18 cellular contexts compared by ENCODE assay signal in genomic region chr15:69391046-69391757, GRCh38. TPM values are rescaled to one million over a fixed set of nuclear protein-coding genes. Genes with fewer than 3 reads are reported as not detected.
A peak's percentile ranks its signal among the peaks of the same experiment; 100 is the strongest.
DNase-seq lines count a peak whose midpoint lies in the region; ATAC-seq, FAIRE-seq and TF ChIP-seq lines count a peak whose summit lies in the region.
"Had no signal": no experiment of that assay in that cellular context is flagged by ENCODE, and none has a peak within 500 bp of the region (broad histone marks: within the 10 kb centered on the region; RNA-seq: fewer than 3 reads in every experiment).

No MANE protein-coding gene starts in this region.

- no peak for DNase-seq in RWPE1 (ENCODE audit: low spot score)
- DNase-seq in NCI-H1105 (lab: John Stamatoyannopoulos, UW) = no peak
- no peak for DNase-seq in posterior cingulate gyrus
- DNase-seq in HepG2 (ENCODE audit: low spot score) = no peak
- DNase-seq: activated naive CD8-positive, alpha-beta T cell treated with anti-CD3 and anti-CD28 coated beads, Interleukin-2, amount 50 U/mL, for 24 hours; Karpas-422; midbrain; NCI-H1092 treated with DMSO at 0.1 percent for 48 hours; NCI-H2107; NCI-H524; nephron progenitor cell; uterus had no signal

- H3K9me3 ChIP-seq in esophagus (ENCODE audit: control insufficient read depth in 2 of 2, insufficient read depth in 1 of 2, low read depth in 1 of 2, low read length in 1 of 2) (no peaks in the 10 kb centered on the region), parathyroid adenoma (ENCODE audit: control insufficient read depth, low read length) (no peaks in the 10 kb centered on the region), HepG2 (ENCODE audit: low read length) (no peaks in the 10 kb centered on the region)
- H3K9me3 ChIP-seq: HAP-1, uterus had no signal

- H3K4me1 ChIP-seq in esophagus (ENCODE audit: control insufficient read depth in 2 of 2, insufficient read depth in 2 of 2, low read length in 1 of 2) = peaks cover 0 to 20% of the 10 kb centered on the region in 2 donors
- H3K4me1 ChIP-seq in parathyroid adenoma = peaks cover 33% of the 10 kb centered on the region
- H3K4me1 ChIP-seq in HepG2 (ENCODE audit: insufficient read depth, low read length) = peaks cover 26% of the 10 kb centered on the region

- H2AFZ ChIP-seq in parathyroid adenoma (no peak overlapping the region), HepG2 (ENCODE audit: low read length) (no peak overlapping the region)

- TF ChIP-seq CTCF in C4-2B (conservative IDR thresholded peaks at IDR 0.05) (no peak), RWPE1 (conservative IDR thresholded peaks at IDR 0.05; ENCODE audit: low read depth) (no peak), parathyroid adenoma (IDR thresholded peaks at IDR 0.05) (no peak), HepG2 (CRISPR knock-in tag; IDR thresholded peaks at IDR 0.05) (no peak)

- ATAC-seq in HG02981 (IDR thresholded peaks at IDR 0.05; ENCODE audit: unreplicated experiment) (no peak), HepG2 (no peak)
- ATAC-seq: activated naive CD8-positive, alpha-beta T cell treated with anti-CD3 and anti-CD28 coated beads, Interleukin-2, amount 50 U/mL, for 24 hours had no signal

- no TSS peak for BruUV-seq in HepG2 (replicated peaks; lab: Mats Ljungman, UMichigan)

- H3K4me3 ChIP-seq in esophagus (ENCODE audit: low read depth in 1 of 2, low read length in 2 of 2) (peak overlapping the region in 1 of 2 donors; percentile 4), parathyroid adenoma (ENCODE audit: low read depth, low read length) (no peak overlapping the region), HepG2 (replicated peaks in 1 of 3; ENCODE audit: insufficient read depth in 1 of 3, low read depth in 2 of 3, low read length in 3 of 3) (no peak overlapping the region)
- H3K4me3 ChIP-seq: HAP-1, uterus had no signal

- H3K27me3 ChIP-seq in esophagus (ENCODE audit: control insufficient read depth in 1 of 2, insufficient read depth in 2 of 2, low read length in 2 of 2) = no peaks in the 10 kb centered on the region
- no peaks in the 10 kb centered on the region for H3K27me3 ChIP-seq in parathyroid adenoma (ENCODE audit: control insufficient read depth, insufficient read depth, low read length)
- H3K27me3 ChIP-seq in HepG2 (ENCODE audit: control insufficient read depth in 1 of 2, insufficient read depth in 2 of 2, low read length in 2 of 2) = peaks cover 2 to 22% of the 10 kb centered on the region in 2 experiments; a peak in 3 of 5 replicates
- H3K27me3 ChIP-seq: uterus had no signal

- H4K20me1 ChIP-seq in HepG2 (ENCODE audit: insufficient read depth, low read length) = no peaks in the 10 kb centered on the region

- in situ Hi-C loops in HepG2 (cut with HindIII; ENCODE audit: extremely low pct_ligation_motif_present, low pct_unique_long_range_greater_than_20kb) = no loop called here

- POLR2A ChIA-PET in RWPE1 (lab: Yijun Ruan, JAX; ENCODE audit: low non-redundant PET) = no interaction called here
- POLR2A ChIA-PET in HepG2 (lab: Yijun Ruan, JAX) = no interaction called here

- no peak for TF ChIP-seq POLR2A in HepG2 (IDR thresholded peaks at IDR 0.05; ENCODE audit: insufficient read depth in 1 of 2, low read depth in 2 of 2, low read length in 2 of 2)

- FAIRE-seq in HepG2 (lab: Jason Lieb, UNC) = no peak
- FAIRE-seq: D721Med had no signal

- no peak overlapping the region for H3K9ac ChIP-seq in parathyroid adenoma
- H3K9ac ChIP-seq in HepG2 (ENCODE audit: insufficient read depth, low read depth, low read length) = no peak overlapping the region

- no peak for TF ChIP-seq RAD21 in HepG2 (CRISPR knock-in tag; IDR thresholded peaks at IDR 0.05)

- WGBS in esophagus, 2 donors = 57 to 68% methylated on average over 11 of the region's 11 CpGs
- 52% methylated on average over 9 of the region's 11 CpGs for WGBS in HepG2 (ENCODE audit: low lambda C conversion rate)

- H3K4me2 ChIP-seq in parathyroid adenoma (ENCODE audit: low read length) (peak overlapping the region; percentile 52), HepG2 (ENCODE audit: low read depth, low read length) (no peak overlapping the region)

- H3K36me3 ChIP-seq in esophagus (ENCODE audit: control insufficient read depth in 2 of 2, insufficient read depth in 2 of 2, low read length in 1 of 2) = no peaks in the 10 kb centered on the region
- H3K36me3 ChIP-seq in parathyroid adenoma (ENCODE audit: control insufficient read depth, insufficient read depth, low read length) = no peaks in the 10 kb centered on the region
- H3K36me3 ChIP-seq in HepG2 (replicated peaks in 1 of 2; ENCODE audit: control insufficient read depth in 1 of 2, insufficient read depth in 2 of 2, low read length in 2 of 2) = no peaks in the 10 kb centered on the region
- H3K36me3 ChIP-seq: HAP-1, uterus had no signal

- intact Hi-C loops in posterior cingulate gyrus (cut with DNase I) = loop anchor here (5.0 to 10.0 kb wide), 2 partner anchors 126 to 229 kb away; partner anchors contain the start of gene GLCE
- intact Hi-C loops in HepG2 (cut with micrococcal nuclease; ENCODE audit: unreplicated experiment) = loop anchor here (10.0 kb wide), 1 partner anchor 226 kb away; the partner anchor contains the start of gene GLCE

- TF ChIP-seq EP300 in HepG2 (IDR thresholded peaks at IDR 0.05; ENCODE audit: low read depth in 2 of 2, low read length in 2 of 2) = no peak
- no peak for TF ChIP-seq EP300 in HepG2 (CRISPR knock-in tag; IDR thresholded peaks at IDR 0.05; ENCODE audit: borderline replicate concordance)

- CTCF ChIA-PET in RWPE1 (lab: Yijun Ruan, JAX) = no interaction called here
- CTCF ChIA-PET in HepG2 (lab: Yijun Ruan, JAX; ENCODE audit: low intra/inter-chr PET ratio, low total read pairs) = no interaction called here

- H3K79me2 ChIP-seq in parathyroid adenoma (no peaks in the 10 kb centered on the region), HepG2 (ENCODE audit: insufficient read depth, low read length) (no peaks in the 10 kb centered on the region)

- H3K27ac ChIP-seq in C4-2B = peak overlapping the region; percentile 46
- H3K27ac ChIP-seq in RWPE1 = peak overlapping the region; percentile 49; the same call in 1 of the 2 replicates
- peak overlapping the region; percentile 90 to 96 for H3K27ac ChIP-seq in esophagus (ENCODE audit: low read depth in 2 of 2, low read length in 1 of 2)
- peak overlapping the region; percentile 67 for H3K27ac ChIP-seq in parathyroid adenoma
- no peak overlapping the region for H3K27ac ChIP-seq in HepG2 (ENCODE audit: extremely low read length, insufficient read depth, low read length)
- H3K27ac ChIP-seq: uterus had no signal

TF ChIP-seq in HepG2, 621 proteins besides CTCF, POLR2A, EP300 and RAD21 (continues in another document):
- TF ChIP-seq ZNF362 (CRISPR knock-in tag; IDR thresholded peaks at IDR 0.05; ENCODE audit: borderline replicate concordance) (no peak), NR2C2 (CRISPR knock-in tag; IDR thresholded peaks at IDR 0.05; ENCODE audit: borderline replicate concordance) (no peak), BCL6 (CRISPR knock-in tag; IDR thresholded peaks at IDR 0.05) (no peak), ZNF263 (CRISPR knock-in tag; IDR thresholded peaks at IDR 0.05) (no peak), NR2F6 (IDR thresholded peaks at IDR 0.05) (no peak), NR2F6 (CRISPR knock-in tag; IDR thresholded peaks at IDR 0.05) (no peak), ZNF879 (CRISPR knock-in tag; IDR thresholded peaks at IDR 0.05) (no peak), E2F1 (CRISPR knock-in tag; IDR thresholded peaks at IDR 0.05) (no peak), ZFAT (CRISPR knock-in tag; conservative IDR thresholded peaks at IDR 0.05) (no peak), NFKBIZ (CRISPR knock-in tag; IDR thresholded peaks at IDR 0.05) (no peak)

RNA-seq across cellular contexts. Expression of gene KIF23, which starts 22.9 kb away (rescaled TPM):
- polyA plus RNA-seq in esophagus = 1 to 10 TPM; 4.7 to 8.1 TPM
- 38.1 and 51.2 TPM in 2 replicates for total RNA-seq in HepG2 (2016; rRNA removed; fragmentation: Illumina TruSeq; extraction: Trizol)
- total RNA-seq in HepG2 (2016; cell fraction: cytosol; rRNA removed; fragmentation: Illumina TruSeq; extraction: Trizol; ENCODE audit: low read depth) = 25.1 and 27.8 TPM in 2 replicates
- 36.6 and 47.8 TPM in 2 replicates for total RNA-seq in HepG2 (2016; cell fraction: insoluble cytoplasmic fraction; rRNA removed; fragmentation: Illumina TruSeq; extraction: Trizol)
- total RNA-seq in HepG2 (2016; cell fraction: membrane; rRNA removed; fragmentation: Illumina TruSeq; extraction: Trizol) = 11.1 and 11.6 TPM in 2 replicates
- total RNA-seq in HepG2 (2016; cell fraction: nucleus; rRNA removed; fragmentation: Illumina TruSeq; extraction: Trizol) = 35.8 and 39.8 TPM in 2 replicates
- polyA plus RNA-seq in HepG2 (2011; rRNA removed) = 8.4 and 11.3 TPM in 2 replicates
- polyA plus RNA-seq in HepG2 (2011; cell fraction: cytosol; rRNA removed) = 3.8 and 5.7 TPM in 2 replicates
- polyA plus RNA-seq in HepG2 (2011; cell fraction: nucleus; rRNA removed) = 18.6 and 25.3 TPM in 2 replicates
- polyA plus RNA-seq in HepG2 (2012) = 6.7 and 12.1 TPM in 2 replicates
- 1.1 and 1.3 TPM in 2 replicates for polyA plus RNA-seq in HepG2 (2016; cell fraction: cytosol; fragmentation: Illumina TruSeq; extraction: Trizol; ENCODE audit: low read depth)
- polyA plus RNA-seq in HepG2 (2016; cell fraction: insoluble cytoplasmic fraction; fragmentation: Illumina TruSeq; extraction: Trizol; ENCODE audit: low read depth) = 41.4 and 46.9 TPM in 2 replicates
- 2.8 and 3.7 TPM in 2 replicates for polyA plus RNA-seq in HepG2 (2016; cell fraction: membrane; fragmentation: Illumina TruSeq; extraction: Trizol; ENCODE audit: low read depth)
- polyA plus RNA-seq in HepG2 (2016; cell fraction: nucleus; fragmentation: Illumina TruSeq; extraction: Trizol; ENCODE audit: insufficient read depth, low read depth) = 51.9 and 52.6 TPM in 2 replicates
- polyA minus RNA-seq in HepG2 (2011; rRNA and poly(A)+ RNA removed; ENCODE audit: low replicate concordance) = 9.4 and 66.2 TPM in 2 replicates
- 5.4 and 6.8 TPM in 2 replicates for polyA minus RNA-seq in HepG2 (2011; cell fraction: cytosol; rRNA and poly(A)+ RNA removed)
- 19.5 and 25.9 TPM in 2 replicates for polyA minus RNA-seq in HepG2 (2011; cell fraction: nucleus; rRNA and poly(A)+ RNA removed)
